In genomic region chr3:156509209-156510174, GRCh38 we compare ENCODE assay signal across 7 cellular contexts. TPM values are rescaled to one million over a fixed set of nuclear protein-coding genes. Genes with fewer than 3 reads are reported as not detected.
DNase-seq lines count a peak whose midpoint lies in the region; ATAC-seq, FAIRE-seq and TF ChIP-seq lines count a peak whose summit lies in the region.

No MANE protein-coding gene starts in this region.

- no peak overlapping the region for H3K27ac ChIP-seq in Panc1 (ENCODE audit: low read length)

- peak; percentile 80 for FAIRE-seq in G401.6 (lab: Jason Lieb, UNC)

- ATAC-seq in GM21717 (IDR thresholded peaks at IDR 0.05; ENCODE audit: unreplicated experiment) (peak; percentile 82), Panc1 (peak; percentile 88), memory B cell (ENCODE audit: low read depth) (peak; percentile 72)
- ATAC-seq in effector memory CD8-positive, alpha-beta T cell (replicated peaks): peak; percentile 90

- no peak overlapping the region for H3K27ac Mint-ChIP-seq in effector memory CD8-positive, alpha-beta T cell
- H3K27ac Mint-ChIP-seq in memory B cell: no peak overlapping the region

- intact Hi-C loops in Panc1 (cut with micrococcal nuclease; ENCODE audit: unreplicated experiment): loop anchor here (1.0 to 10.0 kb wide), 3 partner anchors 337 to 515 kb away; no protein-coding TSS in a partner anchor

- POLR2A ChIA-PET in Panc1 (lab: Charles Lee): interaction anchor here (0.6 kb wide), 1 partner anchor 414 kb away, joined by 4 read pairs; no protein-coding TSS in a partner anchor

- CTCF ChIA-PET in Panc1 (lab: Charles Lee): interaction anchor here (0.7 to 2.8 kb wide), 5 partner anchors 25 to 359 kb away, joined by 3 to 9 read pairs (median 3); no protein-coding TSS in a partner anchor

- no peaks in the 10 kb centered on the region for H3K36me3 ChIP-seq in Panc1 (ENCODE audit: control insufficient read depth, insufficient read depth, low read length)

- in situ Hi-C loops in Panc1 (cut with HindIII; ENCODE audit: low pct_unique_long_range_greater_than_20kb, low sequenced_read_pairs): no loop called here

- H3K4me1 ChIP-seq in Panc1 (ENCODE audit: control insufficient read depth, insufficient read depth, low read length): no peaks in the 10 kb centered on the region

- H3K4me3 Mint-ChIP-seq in effector memory CD8-positive, alpha-beta T cell: no peak overlapping the region
- H3K4me3 Mint-ChIP-seq in memory B cell: no peak overlapping the region

- peaks cover 3% of the 10 kb centered on the region; the same call in 1 of the 2 replicates for H3K27me3 ChIP-seq in Panc1 (ENCODE audit: control insufficient read depth, insufficient read depth, low read length)

- no peaks in the 10 kb centered on the region for H3K9me3 ChIP-seq in Panc1 (ENCODE audit: control insufficient read depth, insufficient read depth, low read depth, low read length)

- DNase-seq in Kasumi-1 (lab: John Stamatoyannopoulos, UW): peak; percentile 70 to 88
- peak; percentile 30 for DNase-seq in Panc1 (ENCODE audit: low read depth, low spot score)
- peak; percentile 9 to 23 (median 11) for DNase-seq in effector memory CD8-positive, alpha-beta T cell
- peak in 1 of 2 donors; percentile 49 for DNase-seq in memory B cell (ENCODE audit: low spot score in 2 of 2)
- no peak for DNase-seq in islet precursor cell

- peaks cover 19 to 20% of the 10 kb centered on the region in 2 donors for H3K27me3 Mint-ChIP-seq in effector memory CD8-positive, alpha-beta T cell
- H3K27me3 Mint-ChIP-seq in memory B cell: peaks cover 9% of the 10 kb centered on the region

- peaks cover 2% of the 10 kb centered on the region for H3K36me3 Mint-ChIP-seq in effector memory CD8-positive, alpha-beta T cell (ENCODE audit: insufficient read depth)
- H3K36me3 Mint-ChIP-seq in memory B cell: no peaks in the 10 kb centered on the region

- H3K4me1 Mint-ChIP-seq in effector memory CD8-positive, alpha-beta T cell (ENCODE audit: low read depth in 2 of 2): peaks cover 0 to 3% of the 10 kb centered on the region in 2 donors
- H3K4me1 Mint-ChIP-seq in memory B cell: no peaks in the 10 kb centered on the region

- no peak overlapping the region for H3K4me3 ChIP-seq in Panc1 (ENCODE audit: low read depth in 2 of 2, low read length in 2 of 2)

- TF ChIP-seq CTCF in Panc1 (IDR thresholded peaks at IDR 0.05): peak; percentile 72

- H3K9me3 Mint-ChIP-seq in effector memory CD8-positive, alpha-beta T cell: no peaks in the 10 kb centered on the region
- no peaks in the 10 kb centered on the region for H3K9me3 Mint-ChIP-seq in memory B cell

- no TSS peak for BruUV-seq in Panc1 (replicated peaks; lab: Mats Ljungman, UMichigan)

RNA-seq across cellular contexts. Expression of gene SSR3, which starts 45.4 kb away (rescaled TPM):
- 154 TPM for total RNA-seq in Panc1 (2021; ENCODE audit: unreplicated experiment)
- polyA plus RNA-seq in Panc1 (2012; ENCODE audit: insufficient read length): 78.7 TPM
